11 cellular contexts compared by ENCODE assay signal in genomic region chr5:142320851-142321560, GRCh38. TPM values are rescaled to one million over a fixed set of nuclear protein-coding genes. Genes with fewer than 3 reads are reported as not detected.
DNase-seq lines count a peak whose midpoint lies in the region; ATAC-seq and TF ChIP-seq lines count a peak whose summit lies in the region.
"Had no signal": no experiment of that assay in that cellular context is flagged by ENCODE, and none has a peak within 500 bp of the region (broad histone marks: within the 10 kb centered on the region; RNA-seq: fewer than 3 reads in every experiment).

No MANE protein-coding gene starts in this region.

- no peak for TF ChIP-seq CTCF in endothelial cell (IDR thresholded peaks at IDR 0.05; ENCODE audit: unreplicated experiment)

- peaks cover 74 to 91% (median 79%) of the 10 kb centered on the region in 10 experiments for H3K4me1 ChIP-seq in BLaER1 treated with 17β-estradiol and CSF1 and Interleukin-3, amounts not matched to agents 10 nM and 100 nM

- H3K4me3 Mint-ChIP-seq in endothelial cell (ENCODE audit: unreplicated experiment) = peak overlapping the region; percentile 87
- H3K4me3 Mint-ChIP-seq: activated CD4-positive, alpha-beta memory T cell treated with anti-CD3 and anti-CD28 coated beads for 36 hours had no signal

- H3K9me3 ChIP-seq in BLaER1 treated with 17β-estradiol and CSF1 and Interleukin-3, amounts not matched to agents 10 nM and 100 nM (replicated peaks in 1 of 11) = no peaks in the 10 kb centered on the region

- H3K27me3 Mint-ChIP-seq in endothelial cell (ENCODE audit: unreplicated experiment) = peaks cover 6% of the 10 kb centered on the region

- no peak for ATAC-seq in GM19023 (IDR thresholded peaks at IDR 0.05; ENCODE audit: unreplicated experiment)

- DNase-seq in NCI-H524 treated with DMSO at 0.1 percent for 48 hours (lab: John Stamatoyannopoulos, UW) (peak; percentile 68), endothelial cell (ENCODE audit: low spot score) (no peak), myocyte (ENCODE audit: low read depth) (peak; percentile 89), DMS79 treated with DMSO at 0.1 percent for 48 hours (lab: John Stamatoyannopoulos, UW) (no peak), NCI-H2227 treated with DMSO at 0.1 percent for 48 hours (lab: John Stamatoyannopoulos, UW) (no peak)
- no peak for DNase-seq in stimulated activated CD4-positive, alpha-beta T cell treated with anti-CD3 and anti-CD28 coated beads, Interleukin-2, amount 100 ng/mL, for 24 hours
- DNase-seq: activated CD4-positive, alpha-beta memory T cell treated with anti-CD3 and anti-CD28 coated beads for 36 hours; HCEC 1CT; NCI-H187 treated with DMSO at 0.1 percent for 48 hours had no signal

- H3K9ac ChIP-seq in BLaER1 treated with 17β-estradiol and CSF1 and Interleukin-3, amounts not matched to agents 10 nM and 100 nM = peak overlapping the region in 10 of 11 experiments; percentile 43 to 97 (median 90); a peak in 20 of 22 replicates

- peaks cover 32% of the 10 kb centered on the region for H3K36me3 Mint-ChIP-seq in endothelial cell (ENCODE audit: low read depth, unreplicated experiment)
- H3K36me3 Mint-ChIP-seq: activated CD4-positive, alpha-beta memory T cell treated with anti-CD3 and anti-CD28 coated beads for 36 hours had no signal

- H3K27ac Mint-ChIP-seq in endothelial cell (ENCODE audit: unreplicated experiment) = peak overlapping the region; percentile 55

- peaks cover 0 to 88% (median 75%) of the 10 kb centered on the region in 11 experiments; a peak in 20 of 22 replicates for H4K20me1 ChIP-seq in BLaER1 treated with 17β-estradiol and CSF1 and Interleukin-3, amounts not matched to agents 10 nM and 100 nM

- peaks cover 0 to 9% (median 1%) of the 10 kb centered on the region in 11 experiments; a peak in 7 of 22 replicates for H3K27me3 ChIP-seq in BLaER1 treated with 17β-estradiol and CSF1 and Interleukin-3, amounts not matched to agents 10 nM and 100 nM

- peak overlapping the region in 10 of 11 experiments; percentile 25 to 95 (median 88); a peak in 19 of 22 replicates for H3K27ac ChIP-seq in BLaER1 treated with 17β-estradiol and CSF1 and Interleukin-3, amounts not matched to agents 10 nM and 100 nM

- peaks cover 69% of the 10 kb centered on the region for H3K4me1 Mint-ChIP-seq in endothelial cell (ENCODE audit: unreplicated experiment)

- peak overlapping the region; percentile 86 to 99 (median 97) for H3K4me2 ChIP-seq in BLaER1 treated with 17β-estradiol and CSF1 and Interleukin-3, amounts not matched to agents 10 nM and 100 nM

- peak overlapping the region in 9 of 10 experiments; percentile 67 to 98 (median 90); a peak in 18 of 20 replicates for H3K4me3 ChIP-seq in BLaER1 treated with 17β-estradiol and CSF1 and Interleukin-3, amounts not matched to agents 10 nM and 100 nM

- H3K36me3 ChIP-seq in BLaER1 treated with 17β-estradiol and CSF1 and Interleukin-3, amounts not matched to agents 10 nM and 100 nM = peaks cover 0 to 42% (median 19%) of the 10 kb centered on the region in 11 experiments; a peak in 13 of 22 replicates

- no peaks in the 10 kb centered on the region for H3K9me3 Mint-ChIP-seq in endothelial cell (ENCODE audit: unreplicated experiment)
- H3K9me3 Mint-ChIP-seq: activated CD4-positive, alpha-beta memory T cell treated with anti-CD3 and anti-CD28 coated beads for 36 hours had no signal

RNA-seq across cellular contexts. Expression of gene SPRY4, which starts 3.8 kb away (rescaled TPM):
- total RNA-seq in endothelial cell (ENCODE audit: unreplicated experiment) = 74.2 TPM
- total RNA-seq in myocyte = 11.6 and 13.1 TPM in 2 replicates
- 5.3 TPM for polyA plus RNA-seq in myocyte (2012)

Comparison
In these comparisons a context has a peak if more than half of its experiments do, and no peak if none do; other contexts are left out.
1. DNase-seq: peak in NCI-H524 treated with DMSO at 0.1 percent for 48 hours (single experiment) and myocyte (single experiment); none in endothelial cell (single experiment), DMS79 treated with DMSO at 0.1 percent for 48 hours (single experiment), stimulated activated CD4-positive, alpha-beta T cell treated with anti-CD3 and anti-CD28 coated beads, Interleukin-2, amount 100 ng/mL, for 24 hours (0 of 2) and NCI-H2227 treated with DMSO at 0.1 percent for 48 hours (single experiment).